Comparison of ENCODE assay signal across 15 cellular contexts in genomic region chr5:82512025-82512424, GRCh38.
A peak's percentile ranks its signal among the peaks of the same experiment; 100 is the strongest.
DNase-seq lines count a peak whose midpoint lies in the region; ATAC-seq, FAIRE-seq and TF ChIP-seq lines count a peak whose summit lies in the region.
"Had no signal": no experiment of that assay in that cellular context is flagged by ENCODE, and none has a peak within 500 bp of the region (broad histone marks: within the 10 kb centered on the region; RNA-seq: fewer than 3 reads in every experiment).

No MANE protein-coding gene starts in this region.

- TF ChIP-seq POLR2A in GM12878 (IDR thresholded peaks at IDR 0.05; ENCODE audit: low read depth, low read length), result no peak

- in situ Hi-C loops in GM12878 (cut with MboI), result no loop called here

- SMC1A ChIA-PET in GM12878 (lab: Charles Lee; ENCODE audit: uncharacterized antibody, unreplicated experiment), result no interaction called here

- CTCF ChIA-PET in GM12878 (lab: Yijun Ruan, JAX), result interaction anchor here (1.6 kb wide), 1 partner anchor 18 kb away, joined by 3 read pairs; no protein-coding TSS in a partner anchor

- TF ChIP-seq CTCF in GM12878 (IDR thresholded peaks at IDR 0.05 in 2 of 3, conservative IDR thresholded peaks at IDR 0.05 in 1 of 3; ENCODE audit: control insufficient read depth in 2 of 3, extremely low read depth in 1 of 3, insufficient read depth in 1 of 3, low read depth in 3 of 3, low read length in 3 of 3) (no peak), heart right ventricle (IDR thresholded peaks at IDR 0.05) (no peak)

- H3K36me3 ChIP-seq in GM12878 (ENCODE audit: control insufficient read depth in 2 of 2, insufficient read depth in 2 of 2, low read length in 1 of 2) (no peaks in the 10 kb centered on the region), heart right ventricle (no peaks in the 10 kb centered on the region)

- H3K9ac ChIP-seq in GM12878 (ENCODE audit: control insufficient read depth, insufficient read depth, low read length), result no peak overlapping the region

- H3K9me3 ChIP-seq in GM12878 (replicated peaks; ENCODE audit: control insufficient read depth, insufficient read depth, low read length) (no peaks in the 10 kb centered on the region), heart right ventricle (peaks cover 0 to 12% (median 0%) of the 10 kb centered on the region in 11 donors)

- intact Hi-C loops in GM12878 (cut with micrococcal nuclease; ENCODE audit: unreplicated experiment) (no loop called here), heart right ventricle (cut with DNase I) (no loop called here)

- H2AFZ ChIP-seq in GM12878 (ENCODE audit: control insufficient read depth, low read depth, low read length), result no peak overlapping the region

- FAIRE-seq in GM12878 (lab: Jason Lieb, UNC), result no peak
- FAIRE-seq: GM12891 had no signal

- POLR2A ChIA-PET in GM12878 (lab: Charles Lee), result interaction anchor here (0.6 kb wide), 1 partner anchor 31 kb away, joined by 6 read pairs; no protein-coding TSS in a partner anchor

- peak; percentile 59 for ATAC-seq in GM18508 (IDR thresholded peaks at IDR 0.05; ENCODE audit: insufficient read depth, unreplicated experiment)
- ATAC-seq in GM19463 (IDR thresholded peaks at IDR 0.05; ENCODE audit: unreplicated experiment), result peak; percentile 95
- peak; percentile 76 for ATAC-seq in HG03039 (IDR thresholded peaks at IDR 0.05; ENCODE audit: unreplicated experiment)
- ATAC-seq in GM12878, result peak; percentile 95
- ATAC-seq in heart right ventricle, result no peak
- ATAC-seq in GM21576 (IDR thresholded peaks at IDR 0.05; ENCODE audit: unreplicated experiment), result no peak
- ATAC-seq: effector memory CD8-positive, alpha-beta T cell; K562 had no signal

- H3K27me3 ChIP-seq in GM12878 (replicated peaks in 1 of 2; ENCODE audit: control insufficient read depth in 2 of 2, insufficient read depth in 2 of 2, low read length in 1 of 2) (no peaks in the 10 kb centered on the region; a peak in 1 of 4 replicates), heart right ventricle (no peaks in the 10 kb centered on the region)

- no peaks in the 10 kb centered on the region for H4K20me1 ChIP-seq in GM12878 (ENCODE audit: control insufficient read depth, insufficient read depth)

- H3K4me2 ChIP-seq in GM12878 (ENCODE audit: control insufficient read depth, insufficient read depth), result no peak overlapping the region

- 24% methylated on average over 2 of the region's 2 CpGs for WGBS in GM12878 (ENCODE audit: insufficient coverage, insufficient replicate concordance, low lambda C conversion rate, missing lambda C conversion rate)
- 67 to 70% methylated on average over 2 of the region's 2 CpGs for WGBS in heart right ventricle, 2 donors

- DNase-seq in GM12878 (ENCODE audit: low read depth, low spot score), result peak; percentile 8
- no peak for DNase-seq in heart right ventricle
- DNase-seq in NCI-H446 treated with DMSO at 0.1 percent for 48 hours (lab: John Stamatoyannopoulos, UW), result no peak
- no peak for DNase-seq in mesenteric fat pad (ENCODE audit: low spot score)
- DNase-seq: amniotic stem cell; effector memory CD8-positive, alpha-beta T cell; NCI-H1930; NK-92 treated with Interleukin-12 subunit alpha and Interleukin-12 subunit beta, amount 100 ng/mL, for 24 hours; stimulated activated naive B cell treated with anti-CD40 and anti-IgM and Interleukin-4, amounts not matched to agents 10 μg/mL and 1 μg/mL and 100 μg/mL, for 72 hours had no signal

- H3K27ac ChIP-seq in GM12878 (ENCODE audit: control insufficient read depth, insufficient read depth), result no peak overlapping the region
- no peak overlapping the region for H3K27ac ChIP-seq in heart right ventricle

- RAD21 ChIA-PET in GM12878 (lab: Charles Lee; ENCODE audit: unreplicated experiment), result no interaction called here

- no peaks in the 10 kb centered on the region for H3K79me2 ChIP-seq in GM12878 (ENCODE audit: control insufficient read depth, insufficient read depth, low read length)

- H3K4me3 ChIP-seq in GM12878 (no peak overlapping the region), heart right ventricle (no peak overlapping the region)
- H3K4me3 ChIP-seq: K562 had no signal

- no peak for TF ChIP-seq EP300 in GM12878 (IDR thresholded peaks at IDR 0.05; ENCODE audit: borderline replicate concordance in 1 of 2, control insufficient read depth in 1 of 2, low read depth in 2 of 2, low read length in 2 of 2)

- BruUV-seq in GM12878 (replicated peaks; lab: Mats Ljungman, UMichigan), result no TSS peak

- H3K4me1 ChIP-seq in GM12878 (ENCODE audit: control insufficient read depth, insufficient read depth, low read length) (no peaks in the 10 kb centered on the region), heart right ventricle (no peaks in the 10 kb centered on the region)

- no peak for TF ChIP-seq RAD21 in GM12878 (IDR thresholded peaks at IDR 0.05; ENCODE audit: insufficient read depth, low read depth, low read length)

TF ChIP-seq in GM12878, 131 proteins besides CTCF, POLR2A, EP300 and RAD21:
- TF ChIP-seq RFX5 (IDR thresholded peaks at IDR 0.05; ENCODE audit: low read depth, low read length) (no peak), FOS (IDR thresholded peaks at IDR 0.05; ENCODE audit: borderline replicate concordance, extremely low read depth, insufficient read length) (no peak), SIN3A (IDR thresholded peaks at IDR 0.05; ENCODE audit: low read depth, low read length) (no peak), MXI1 (IDR thresholded peaks at IDR 0.05; ENCODE audit: low read depth, low read length) (no peak)

Comparison
In these comparisons a context has a peak if more than half of its experiments do, and no peak if none do; other contexts are left out.
1. ATAC-seq: peak in GM18508 (single experiment), GM19463 (single experiment), HG03039 (single experiment) and GM12878 (single experiment); none in heart right ventricle (0 of 8) and GM21576 (single experiment).